In genomic region chr11:58060939-58061672, GRCh38 we compare ENCODE assay signal across 1 cellular context.
TF ChIP-seq lines count a peak whose summit lies in the region.

No MANE protein-coding gene starts in this region.

TF ChIP-seq in HepG2, 621 proteins besides CTCF, POLR2A, EP300 and RAD21 (continued from another document and continues in another):
- TF ChIP-seq ZNF331 (CRISPR knock-in tag; IDR thresholded peaks at IDR 0.05) (0 out of 2 replicates have a peak, but pooled peaks have one; percentile 31), MIER2 (CRISPR knock-in tag; IDR thresholded peaks at IDR 0.05) (0 out of 2 replicates have a peak, but pooled peaks have one; percentile 23), AKAP8 (CRISPR knock-in tag; IDR thresholded peaks at IDR 0.05) (no peak), PAXIP1 (CRISPR knock-in tag; conservative IDR thresholded peaks at IDR 0.05) (peak; percentile 70), ARID5B (CRISPR knock-in tag; IDR thresholded peaks at IDR 0.05) (peak; percentile 89), POGZ (CRISPR knock-in tag; IDR thresholded peaks at IDR 0.05) (peak; percentile 79; the same call in 1 of the 2 replicates), ZNF687 (CRISPR knock-in tag; IDR thresholded peaks at IDR 0.05) (no peak), TOE1 (CRISPR knock-in tag; IDR thresholded peaks at IDR 0.05) (0 out of 2 replicates have a peak, but pooled peaks have one; percentile 50), IRF2 (CRISPR knock-in tag; IDR thresholded peaks at IDR 0.05) (0 out of 2 replicates have a peak, but pooled peaks have one; percentile 33), ZGPAT (CRISPR knock-in tag; IDR thresholded peaks at IDR 0.05) (peak; percentile 67), HNF4G (IDR thresholded peaks at IDR 0.05; ENCODE audit: borderline replicate concordance, low read depth, low read length) (no peak), HNF4G (CRISPR knock-in tag; IDR thresholded peaks at IDR 0.05; ENCODE audit: borderline replicate concordance, low read depth) (no peak), ZSCAN12 (CRISPR knock-in tag; IDR thresholded peaks at IDR 0.05) (no peak), FOXA1 (IDR thresholded peaks at IDR 0.05) (no peak), FOXA1 (CRISPR knock-in tag; IDR thresholded peaks at IDR 0.05) (peak; percentile 53; the same call in 1 of the 2 replicates), ZNF614 (CRISPR knock-in tag; IDR thresholded peaks at IDR 0.05; ENCODE audit: borderline replicate concordance) (peak; percentile 57; the same call in 1 of the 2 replicates), ZNF280D (CRISPR knock-in tag; IDR thresholded peaks at IDR 0.05) (0 out of 2 replicates have a peak, but pooled peaks have one; percentile 71), POGK (CRISPR knock-in tag; conservative IDR thresholded peaks at IDR 0.05) (peak; percentile 58; the same call in 1 of the 2 replicates), HNF1B (CRISPR knock-in tag; IDR thresholded peaks at IDR 0.05) (peak; percentile 64; the same call in 1 of the 2 replicates), CEBPG (CRISPR knock-in tag; IDR thresholded peaks at IDR 0.05) (peak; percentile 78), SOX6 (IDR thresholded peaks at IDR 0.05) (no peak), SOX6 (CRISPR knock-in tag; IDR thresholded peaks at IDR 0.05) (peak; percentile 97), ZNF317 (CRISPR knock-in tag; IDR thresholded peaks at IDR 0.05) (peak; percentile 45; the same call in 1 of the 2 replicates), CREB1 (IDR thresholded peaks at IDR 0.05) (no peak), CREB1 (CRISPR knock-in tag; IDR thresholded peaks at IDR 0.05) (peak; percentile 57; the same call in 1 of the 2 replicates), RCOR2 (CRISPR knock-in tag; IDR thresholded peaks at IDR 0.05) (peak; percentile 75), ZNF136 (CRISPR knock-in tag; IDR thresholded peaks at IDR 0.05; ENCODE audit: low read depth) (peak; percentile 22; the same call in 1 of the 2 replicates), ISL2 (CRISPR knock-in tag; IDR thresholded peaks at IDR 0.05) (peak; percentile 75), ZC3H4 (CRISPR knock-in tag; IDR thresholded peaks at IDR 0.05; ENCODE audit: borderline replicate concordance) (no peak), ZFP36L2 (CRISPR knock-in tag; IDR thresholded peaks at IDR 0.05) (no peak), STAT5B (CRISPR knock-in tag; IDR thresholded peaks at IDR 0.05) (no peak), KAT8 (CRISPR knock-in tag; IDR thresholded peaks at IDR 0.05) (peak; percentile 50; the same call in 1 of the 2 replicates), RFX5 (IDR thresholded peaks at IDR 0.05; ENCODE audit: low read depth, low read length) (no peak), ELF1 (CRISPR knock-in tag; IDR thresholded peaks at IDR 0.05) (0 out of 2 replicates have a peak, but pooled peaks have one; percentile 10), DMAP1 (CRISPR knock-in tag; IDR thresholded peaks at IDR 0.05) (peak; percentile 21; the same call in 1 of the 2 replicates), MLLT10 (CRISPR knock-in tag; IDR thresholded peaks at IDR 0.05) (no peak), ZNF775 (CRISPR knock-in tag; IDR thresholded peaks at IDR 0.05; ENCODE audit: borderline replicate concordance) (no peak), ARID3A (IDR thresholded peaks at IDR 0.05; ENCODE audit: low read depth, low read length) (peak; percentile 64; the same call in 1 of the 2 replicates), MAFK (conservative IDR thresholded peaks at IDR 0.05 in 1 of 2, IDR thresholded peaks at IDR 0.05 in 1 of 2; ENCODE audit: low read length in 2 of 2) (peak in 1 of 2 experiments; percentile 19; a peak in 1 of 4 replicates)
